Comparison of ENCODE assay signal across 21 cellular contexts in the genomic region with DNA sequence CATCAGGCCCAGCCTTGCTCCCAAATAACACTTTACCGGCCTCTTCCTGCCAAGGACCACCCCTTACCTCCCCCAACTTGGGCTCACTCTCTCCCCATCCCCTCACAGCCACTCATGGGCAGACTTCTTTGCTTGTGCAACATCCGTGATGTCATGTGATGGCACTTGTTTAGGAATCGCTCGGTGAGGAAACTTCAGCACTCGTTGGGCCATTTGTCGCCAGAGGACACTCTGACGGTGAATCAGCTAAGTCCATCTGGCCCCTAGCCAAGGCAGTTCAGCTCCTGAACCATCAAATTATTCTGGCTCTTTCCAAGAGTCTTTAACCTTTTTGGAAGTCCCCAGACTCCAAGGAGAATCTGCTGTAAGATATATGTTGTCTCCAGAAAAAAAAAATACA. TPM values are rescaled to one million over a fixed set of nuclear protein-coding genes. Genes with fewer than 3 reads are reported as not detected.
"Had no signal": no experiment of that assay in that cellular context is flagged by ENCODE, and none has a peak within 500 bp of the region (broad histone marks: within the 10 kb centered on the region; RNA-seq: fewer than 3 reads in every experiment).

No MANE protein-coding gene starts in this region.

- DNase-seq: activated CD4-positive, alpha-beta T cell treated with anti-CD3 and anti-CD28 coated beads for 48 hours; activated CD8-positive, alpha-beta memory T cell treated with anti-CD3 and anti-CD28 coated beads, Interleukin-2, amount 50 U/mL, for 48 hours; activated CD8-positive, alpha-beta T cell treated with anti-CD3 and anti-CD28 coated beads, Interleukin-2, amount 10 ng/mL, durations not matched to agents 7 days and 5 days; activated gamma-delta T cell treated with Interleukin-2 at 50 U/mL for 16 hours; activated naive CD8-positive, alpha-beta T cell treated with anti-CD3 and anti-CD28 coated beads, Interleukin-2, amount 10 ng/mL, durations not matched to agents 7 days and 5 days; anterior cingulate cortex; brain microvascular endothelial cell; cortex of kidney; heart right ventricle; lower lobe of right lung; midbrain; pancreas; stimulated activated CD4-positive, alpha-beta T cell treated with anti-CD3 and anti-CD28 coated beads, Interleukin-2, amount 100 ng/mL, for 48 hours; T-helper 17 cell; tibial artery had no signal

- H3K9me3 ChIP-seq: gastroesophageal sphincter, heart right ventricle, lower lobe of right lung, pancreas, tibial artery had no signal

- H3K27ac ChIP-seq: brain microvascular endothelial cell, gastroesophageal sphincter, heart right ventricle, lower lobe of right lung, pancreas, tibial artery had no signal

- H3K36me3 Mint-ChIP-seq: activated naive CD8-positive, alpha-beta T cell treated with anti-CD3 and anti-CD28 coated beads, Interleukin-2, amount 10 ng/mL, durations not matched to agents 7 days and 5 days; stimulated activated memory B cell treated with anti-CD40 and anti-IgM and Interleukin-4, amounts not matched to agents 10 μg/mL and 1 μg/mL and 100 μg/mL, for 72 hours; WTC11 had no signal

- ATAC-seq: activated CD8-positive, alpha-beta T cell treated with anti-CD3 and anti-CD28 coated beads, Interleukin-2, amount 10 ng/mL, durations not matched to agents 7 days and 5 days; gastroesophageal sphincter; heart right ventricle; left colon; lower lobe of right lung; pancreas; stimulated activated memory B cell treated with anti-CD40 and anti-IgM and Interleukin-4, amounts not matched to agents 10 μg/mL and 1 μg/mL and 100 μg/mL, for 72 hours; T-helper 17 cell; WTC11 had no signal

- H3K27ac Mint-ChIP-seq: activated CD8-positive, alpha-beta T cell treated with anti-CD3 and anti-CD28 coated beads, Interleukin-2, amount 10 ng/mL, durations not matched to agents 7 days and 5 days; activated naive CD8-positive, alpha-beta T cell treated with anti-CD3 and anti-CD28 coated beads, Interleukin-2, amount 10 ng/mL, durations not matched to agents 7 days and 5 days; stimulated activated memory B cell treated with anti-CD40 and anti-IgM and Interleukin-4, amounts not matched to agents 10 μg/mL and 1 μg/mL and 100 μg/mL, for 72 hours; T-helper 17 cell; WTC11 had no signal

- H3K27me3 ChIP-seq: brain microvascular endothelial cell, gastroesophageal sphincter, heart right ventricle, pancreas, tibial artery had no signal

- H3K4me3 ChIP-seq: gastroesophageal sphincter, heart right ventricle, lower lobe of right lung, pancreas, tibial artery had no signal

- H3K4me1 ChIP-seq: gastroesophageal sphincter, lower lobe of right lung, pancreas had no signal

- H3K9me3 Mint-ChIP-seq: activated naive CD8-positive, alpha-beta T cell treated with anti-CD3 and anti-CD28 coated beads, Interleukin-2, amount 10 ng/mL, durations not matched to agents 7 days and 5 days; central memory CD8-positive, alpha-beta T cell; stimulated activated memory B cell treated with anti-CD40 and anti-IgM and Interleukin-4, amounts not matched to agents 10 μg/mL and 1 μg/mL and 100 μg/mL, for 72 hours; WTC11 had no signal

- H3K36me3 ChIP-seq: brain microvascular endothelial cell, gastroesophageal sphincter, heart right ventricle, lower lobe of right lung, pancreas, tibial artery had no signal

RNA-seq across cellular contexts. Expression of gene BTBD16, which starts 19.2 kb away (rescaled TPM):
- total RNA-seq: activated CD8-positive, alpha-beta T cell treated with anti-CD3 and anti-CD28 coated beads, Interleukin-2, amount 10 ng/mL, durations not matched to agents 7 days and 5 days; activated naive CD8-positive, alpha-beta T cell treated with anti-CD3 and anti-CD28 coated beads, Interleukin-2, amount 10 ng/mL, durations not matched to agents 7 days and 5 days; gastroesophageal sphincter; skeletal muscle tissue; T-helper 17 cell; WTC11 had no signal
